ENCODE assay signal across 8 cellular contexts in genomic region chr19:13597625-13598024, GRCh38.
A peak's percentile ranks its signal among the peaks of the same experiment; 100 is the strongest.
DNase-seq lines count a peak whose midpoint lies in the region; ATAC-seq and TF ChIP-seq lines count a peak whose summit lies in the region.

No MANE protein-coding gene starts in this region.

- H3K9me3 ChIP-seq in DND-41 (ENCODE audit: insufficient read depth, low read length, severe bottlenecking) (no peaks in the 10 kb centered on the region), MM.1S (replicated peaks; ENCODE audit: insufficient read depth, low read length) (no peaks in the 10 kb centered on the region)

- ATAC-seq in DND-41 (ENCODE audit: insufficient read depth, low read depth), result peak; percentile 83
- peak; percentile 76 to 91 for ATAC-seq in activated naive CD4-positive, alpha-beta T cell treated with anti-CD3 and anti-CD28 coated beads, Interleukin-2, amount 50 U/mL, for 72 hours
- no peak for ATAC-seq in GM21381 (IDR thresholded peaks at IDR 0.05; ENCODE audit: unreplicated experiment)
- ATAC-seq in GM18498 (IDR thresholded peaks at IDR 0.05; ENCODE audit: unreplicated experiment), result no peak

- H3K9me3 Mint-ChIP-seq in activated naive CD4-positive, alpha-beta T cell treated with anti-CD3 and anti-CD28 coated beads, Interleukin-2, amount 50 U/mL, for 72 hours, result no peaks in the 10 kb centered on the region

- H2AFZ ChIP-seq in DND-41 (ENCODE audit: low read depth, low read length) (no peak overlapping the region), MM.1S (ENCODE audit: low read length) (no peak overlapping the region)

- no peaks in the 10 kb centered on the region for H3K4me1 ChIP-seq in DND-41 (ENCODE audit: insufficient read depth, low read length)
- no peaks in the 10 kb centered on the region for H3K4me1 ChIP-seq in MM.1S (ENCODE audit: low read length)

- H3K79me2 ChIP-seq in DND-41 (ENCODE audit: insufficient read depth, low read length) (no peaks in the 10 kb centered on the region), MM.1S (ENCODE audit: low read length) (no peaks in the 10 kb centered on the region)

- no peaks in the 10 kb centered on the region for H3K9me2 ChIP-seq in MM.1S (replicated peaks; ENCODE audit: insufficient read depth, low read length)

- H3K9ac ChIP-seq in DND-41 (ENCODE audit: low read depth, low read length), result no peak overlapping the region
- H3K9ac ChIP-seq in MM.1S (ENCODE audit: low read length), result no peak overlapping the region

- TF ChIP-seq CTCF in DND-41 (IDR thresholded peaks at IDR 0.05; ENCODE audit: borderline replicate concordance, extremely low read depth, low read length, poor library complexity, severe bottlenecking), result peak; percentile 72
- peak; percentile 42 for TF ChIP-seq CTCF in MM.1S (IDR thresholded peaks at IDR 0.05; ENCODE audit: low read length)

- H4K20me1 ChIP-seq in DND-41 (ENCODE audit: insufficient read depth, low read length) (no peaks in the 10 kb centered on the region), MM.1S (ENCODE audit: insufficient read depth, low read length) (no peaks in the 10 kb centered on the region)

- H3K36me3 ChIP-seq in DND-41 (ENCODE audit: insufficient read depth, low read length) (no peaks in the 10 kb centered on the region), MM.1S (replicated peaks; ENCODE audit: insufficient read depth, low read length) (no peaks in the 10 kb centered on the region)

- H3K27me3 ChIP-seq in DND-41 (ENCODE audit: insufficient read depth, low read length, poor library complexity), result peaks cover 6% of the 10 kb centered on the region
- peaks cover 53% of the 10 kb centered on the region for H3K27me3 ChIP-seq in MM.1S (replicated peaks; ENCODE audit: insufficient read depth, low read length)

- no peaks in the 10 kb centered on the region for H3F3A ChIP-seq in MM.1S (ENCODE audit: insufficient read depth, low read length)

- H3K4me3 ChIP-seq in DND-41 (ENCODE audit: low read depth in 1 of 2, low read length in 2 of 2), result no peak overlapping the region
- no peak overlapping the region for H3K4me3 ChIP-seq in MM.1S (ENCODE audit: low read length)

- intact Hi-C loops in posterior cingulate gyrus (cut with DNase I), result loop anchor here (1.0 to 2.0 kb wide), 2 partner anchors 121 to 265 kb away; no protein-coding TSS in a partner anchor

- H3K27ac Mint-ChIP-seq in activated naive CD4-positive, alpha-beta T cell treated with anti-CD3 and anti-CD28 coated beads, Interleukin-2, amount 50 U/mL, for 72 hours, result no peak overlapping the region

- no peak overlapping the region for H3K4me2 ChIP-seq in DND-41 (ENCODE audit: insufficient read depth, low read length)
- no peak overlapping the region for H3K4me2 ChIP-seq in MM.1S (ENCODE audit: low read depth, low read length)

- H3K27ac ChIP-seq in DND-41 (ENCODE audit: low read length), result no peak overlapping the region
- no peak overlapping the region for H3K27ac ChIP-seq in MM.1S (ENCODE audit: low read length)

- DNase-seq in DND-41 (peak; percentile 60), MM.1S (peak; percentile 21), RPMI7951 (ENCODE audit: low read depth) (peak; percentile 68), glomerular visceral epithelial cell (ENCODE audit: extremely low spot score) (peak; percentile 61), posterior cingulate gyrus (peak in 8 of 10 donors; percentile 23 to 91 (median 43))
- DNase-seq in activated naive CD4-positive, alpha-beta T cell treated with anti-CD3 and anti-CD28 coated beads, Interleukin-2, amount 50 U/mL, for 72 hours (ENCODE audit: low spot score in 2 of 2), result peak in 1 of 2 donors; percentile 39

- no peaks in the 10 kb centered on the region for H3K36me3 Mint-ChIP-seq in activated naive CD4-positive, alpha-beta T cell treated with anti-CD3 and anti-CD28 coated beads, Interleukin-2, amount 50 U/mL, for 72 hours

Comparison
In these comparisons a context has a peak if more than half of its experiments do, and no peak if none do; other contexts are left out.
1. ATAC-seq: peak in DND-41 (single experiment) and activated naive CD4-positive, alpha-beta T cell treated with anti-CD3 and anti-CD28 coated beads, Interleukin-2, amount 50 U/mL, for 72 hours (2 of 2); none in GM21381 (single experiment) and GM18498 (single experiment).